ENCODE assay signal across 1 cellular context in genomic region chr12:54306925-54307731, GRCh38.
TF ChIP-seq lines count a peak whose summit lies in the region.

No MANE protein-coding gene starts in this region.

TF ChIP-seq in K562, 482 proteins besides CTCF, POLR2A, EP300 and RAD21 (continued from another document and continues in another):
- TF ChIP-seq ZNF512 (tag; IDR thresholded peaks at IDR 0.05) (no peak), CBX5 (IDR thresholded peaks at IDR 0.05; ENCODE audit: borderline replicate concordance, low read depth) (no peak), MAFG (tag; conservative IDR thresholded peaks at IDR 0.05) (no peak), NFE2L1 (tag; IDR thresholded peaks at IDR 0.05; ENCODE audit: borderline replicate concordance, low read depth) (no peak), ZNF592 (IDR thresholded peaks at IDR 0.05) (peak; percentile 74), EGR1 (conservative IDR thresholded peaks at IDR 0.05) (no peak), ZNF384 (IDR thresholded peaks at IDR 0.05; ENCODE audit: low read depth, low read length) (no peak), KDM4B (IDR thresholded peaks at IDR 0.05; ENCODE audit: borderline replicate concordance in 2 of 2, low read depth in 1 of 2) (no peak), ZNF785 (CRISPR knock-in tag; IDR thresholded peaks at IDR 0.05) (no peak), LCOR (CRISPR knock-in tag; IDR thresholded peaks at IDR 0.05) (no peak), ZNF239 (CRISPR knock-in tag; IDR thresholded peaks at IDR 0.05) (no peak; the same call in 1 of the 2 replicates), CBFA2T3 (IDR thresholded peaks at IDR 0.05) (peak; percentile 58), ZNF324 (CRISPR knock-in tag; IDR thresholded peaks at IDR 0.05) (no peak), ZNF311 (CRISPR knock-in tag; IDR thresholded peaks at IDR 0.05) (peak; percentile 53), CREM (IDR thresholded peaks at IDR 0.05; ENCODE audit: low read depth) (peak; percentile 71), CSDE1 (IDR thresholded peaks at IDR 0.05) (no peak), ZNF224 (CRISPR knock-in tag; IDR thresholded peaks at IDR 0.05) (no peak), NELFE (IDR thresholded peaks at IDR 0.05; ENCODE audit: insufficient read depth, insufficient read length) (no peak), FOSL1 (tag; conservative IDR thresholded peaks at IDR 0.05) (0 out of 2 replicates have a peak, but pooled peaks have one; percentile 30), NR3C1 (CRISPR knock-in tag; IDR thresholded peaks at IDR 0.05) (no peak), ZBTB49 (CRISPR knock-in tag; IDR thresholded peaks at IDR 0.05; ENCODE audit: borderline replicate concordance) (no peak), ZNF830 (CRISPR knock-in tag; IDR thresholded peaks at IDR 0.05) (no peak), HDAC6 (IDR thresholded peaks at IDR 0.05; ENCODE audit: low read depth, low read length) (no peak), NKRF (IDR thresholded peaks at IDR 0.05; ENCODE audit: borderline replicate concordance) (no peak), ZNF586 (CRISPR knock-in tag; conservative IDR thresholded peaks at IDR 0.05) (no peak), ESRRB (CRISPR knock-in tag; IDR thresholded peaks at IDR 0.05; ENCODE audit: borderline replicate concordance) (no peak), HBP1 (CRISPR knock-in tag; IDR thresholded peaks at IDR 0.05) (no peak), ZNF282 (CRISPR knock-in tag; IDR thresholded peaks at IDR 0.05) (no peak), MECOM (CRISPR knock-in tag; IDR thresholded peaks at IDR 0.05) (no peak), MTA3 (IDR thresholded peaks at IDR 0.05; ENCODE audit: borderline replicate concordance) (peak; percentile 93), WHSC1 (IDR thresholded peaks at IDR 0.05; ENCODE audit: low read length) (no peak), SNIP1 (IDR thresholded peaks at IDR 0.05; ENCODE audit: low read depth) (no peak), MCM5 (IDR thresholded peaks at IDR 0.05; ENCODE audit: low read depth) (no peak), FOXM1 (IDR thresholded peaks at IDR 0.05; ENCODE audit: low read depth) (no peak; the same call in 1 of the 2 replicates), FOXM1 (CRISPR knock-in tag; IDR thresholded peaks at IDR 0.05; ENCODE audit: low read depth) (no peak), ZNF695 (CRISPR knock-in tag; IDR thresholded peaks at IDR 0.05) (no peak), PHF21A (IDR thresholded peaks at IDR 0.05; ENCODE audit: borderline replicate concordance, low read depth) (no peak), KAT8 (IDR thresholded peaks at IDR 0.05; ENCODE audit: low read depth) (no peak), SMC3 (conservative IDR thresholded peaks at IDR 0.05; ENCODE audit: insufficient read depth, low read depth, low read length) (no peak), NR4A1 (CRISPR knock-in tag; IDR thresholded peaks at IDR 0.05) (no peak), NR4A1 (tag; IDR thresholded peaks at IDR 0.05) (no peak; the same call in 1 of the 2 replicates), ZBTB2 (IDR thresholded peaks at IDR 0.05) (peak; percentile 24; the same call in 1 of the 2 replicates), BRF2 (IDR thresholded peaks at IDR 0.05; ENCODE audit: borderline replicate concordance, insufficient read depth, insufficient read length) (no peak), TEAD1 (CRISPR knock-in tag; IDR thresholded peaks at IDR 0.05) (no peak), BHLHE40 (IDR thresholded peaks at IDR 0.05; ENCODE audit: low read length) (peak; percentile 10; the same call in 1 of the 2 replicates), AFF4 (CRISPR knock-in tag; IDR thresholded peaks at IDR 0.05) (no peak), MXI1 (IDR thresholded peaks at IDR 0.05; ENCODE audit: low read depth, low read length) (no peak), RFX7 (CRISPR knock-in tag; IDR thresholded peaks at IDR 0.05) (no peak), DEAF1 (CRISPR knock-in tag; IDR thresholded peaks at IDR 0.05) (no peak)
